6 cellular contexts compared by ENCODE assay signal in the genomic region with DNA sequence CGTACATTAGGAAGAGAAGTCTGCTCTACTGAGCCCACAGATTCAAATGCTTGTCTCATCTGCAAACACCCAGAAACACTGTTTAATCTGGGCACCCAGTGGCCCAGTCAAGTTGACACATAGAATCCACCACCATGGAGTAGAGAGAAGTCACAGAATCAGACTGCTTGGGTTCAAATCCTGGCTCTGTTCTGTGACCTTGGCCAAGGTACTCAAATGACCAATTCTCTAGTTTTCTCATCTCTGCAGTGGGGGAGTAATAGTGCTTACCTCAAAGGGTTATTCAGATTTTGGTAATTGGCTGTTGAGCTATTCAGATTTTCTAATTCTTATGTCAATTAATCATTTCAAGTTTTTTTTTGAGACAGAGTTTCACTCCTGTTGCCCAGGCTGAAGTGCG.
DNase-seq lines count a peak whose midpoint lies in the region; ATAC-seq, FAIRE-seq and TF ChIP-seq lines count a peak whose summit lies in the region.
"Not testable (repeated sequence)": the region's sequence is repeated elsewhere in the genome, so short reads cannot be mapped to it uniquely, and the experiment has no call there.

No MANE protein-coding gene starts in this region.

- FAIRE-seq in bronchial epithelial cell (lab: Jason Lieb, UNC), result peak; percentile 62
- peak; percentile 12 for FAIRE-seq in endothelial cell of umbilical vein (lab: Jason Lieb, UNC)
- FAIRE-seq in HepG2 (lab: Jason Lieb, UNC), result not testable (repeated sequence)

- H3K36me3 Mint-ChIP-seq in activated CD4-positive, alpha-beta T cell treated with anti-CD3 and anti-CD28 coated beads for 36 hours (ENCODE audit: low read depth), result peaks cover 41% of the 10 kb centered on the region
- H3K36me3 Mint-ChIP-seq in stimulated activated effector memory CD8-positive, alpha-beta T cell treated with anti-CD3 and anti-CD28 coated beads, Interleukin-12 subunit alpha, Interleukin-12 subunit beta, amount 100 ng/mL, for 72 hours, result peaks cover 68% of the 10 kb centered on the region

- H4K20me1 ChIP-seq in endothelial cell of umbilical vein (replicated peaks; ENCODE audit: control insufficient read depth, extremely low read depth, insufficient read depth, low read length); hepatocyte (ENCODE audit: insufficient read depth, poor library complexity, severe bottlenecking); HepG2 (ENCODE audit: insufficient read depth, low read length): not testable (repeated sequence)

- H2AFZ ChIP-seq in endothelial cell of umbilical vein (ENCODE audit: low read depth, low read length); hepatocyte; HepG2 (ENCODE audit: low read length): not testable (repeated sequence)

- not testable (repeated sequence) for H3K27me3 ChIP-seq in bronchial epithelial cell (ENCODE audit: control insufficient read depth, insufficient read depth, low read length); endothelial cell of umbilical vein (ENCODE audit: control insufficient read depth in 2 of 2, insufficient read depth in 2 of 2, low read length in 2 of 2); hepatocyte; HepG2 (ENCODE audit: control insufficient read depth in 1 of 2, insufficient read depth in 2 of 2, low read length in 2 of 2)

- H3K9ac ChIP-seq in endothelial cell of umbilical vein (replicated peaks; ENCODE audit: extremely low read depth, insufficient read depth, low read length); HepG2 (ENCODE audit: insufficient read depth, low read depth, low read length): not testable (repeated sequence)

- dilution Hi-C loops in endothelial cell of umbilical vein (cut with MboI; ENCODE audit: extremely low pct_ligation_motif_present, low sequenced_read_pairs), result not testable (repeated sequence)

- intact Hi-C loops in activated CD4-positive, alpha-beta T cell treated with anti-CD3 and anti-CD28 coated beads for 36 hours (cut with DNase I, micrococcal nuclease); endothelial cell of umbilical vein (cut with micrococcal nuclease); HepG2 (cut with micrococcal nuclease; ENCODE audit: unreplicated experiment): not testable (repeated sequence)

- H3K27me3 Mint-ChIP-seq in activated CD4-positive, alpha-beta T cell treated with anti-CD3 and anti-CD28 coated beads for 36 hours, result not testable (repeated sequence)

- not testable (repeated sequence) for H3K36me3 ChIP-seq in bronchial epithelial cell (ENCODE audit: control insufficient read depth, insufficient read depth, low read length); endothelial cell of umbilical vein (ENCODE audit: control insufficient read depth in 2 of 2, extremely low read depth in 1 of 2, insufficient read depth in 2 of 2, low read length in 2 of 2); hepatocyte (replicated peaks; ENCODE audit: insufficient read depth, low read depth); HepG2 (replicated peaks in 1 of 2; ENCODE audit: control insufficient read depth in 1 of 2, insufficient read depth in 2 of 2, low read length in 2 of 2)

- TF ChIP-seq RAD21 in HepG2 (CRISPR knock-in tag; IDR thresholded peaks at IDR 0.05), result not testable (repeated sequence)

- not testable (repeated sequence) for H3K27ac ChIP-seq in endothelial cell of umbilical vein (ENCODE audit: insufficient read depth, low read depth, low read length)
- H3K27ac ChIP-seq in hepatocyte, result peak overlapping the region; percentile 80
- H3K27ac ChIP-seq in HepG2 (ENCODE audit: extremely low read length, insufficient read depth, low read length), result peak overlapping the region; percentile 92

- not testable (repeated sequence) for TF ChIP-seq EP300 in HepG2 (IDR thresholded peaks at IDR 0.05; ENCODE audit: low read depth in 2 of 2, low read length in 2 of 2); HepG2 (CRISPR knock-in tag; IDR thresholded peaks at IDR 0.05; ENCODE audit: borderline replicate concordance)

- H3K4me2 ChIP-seq in endothelial cell of umbilical vein (ENCODE audit: insufficient read depth, low read length); hepatocyte: not testable (repeated sequence)
- H3K4me2 ChIP-seq in HepG2 (ENCODE audit: low read depth, low read length), result peak overlapping the region; percentile 45

- not testable (repeated sequence) for H3K4me3 Mint-ChIP-seq in activated CD4-positive, alpha-beta T cell treated with anti-CD3 and anti-CD28 coated beads for 36 hours; stimulated activated effector memory CD8-positive, alpha-beta T cell treated with anti-CD3 and anti-CD28 coated beads, Interleukin-12 subunit alpha, Interleukin-12 subunit beta, amount 100 ng/mL, for 72 hours

- POLR2A ChIA-PET in activated CD4-positive, alpha-beta T cell treated with anti-CD3 and anti-CD28 coated beads for 36 hours (lab: Charles Lee); endothelial cell of umbilical vein (lab: Charles Lee): not testable (repeated sequence)
- POLR2A ChIA-PET in HepG2 (lab: Yijun Ruan, JAX), result interaction anchor here (0.8 kb wide), 1 partner anchor 40 kb away, joined by 4 read pairs; no protein-coding TSS in a partner anchor

- WGBS in hepatocyte (ENCODE audit: low lambda C conversion rate, missing lambda C conversion rate), result 71% methylated on average over 1 of the region's 2 CpGs
- WGBS in HepG2 (ENCODE audit: low lambda C conversion rate), result no CpG with 5 or more reads among the region's 2 CpGs

- CTCF ChIA-PET in activated CD4-positive, alpha-beta T cell treated with anti-CD3 and anti-CD28 coated beads for 36 hours (lab: Charles Lee); endothelial cell of umbilical vein (lab: Charles Lee); HepG2 (lab: Yijun Ruan, JAX; ENCODE audit: low intra/inter-chr PET ratio, low total read pairs): not testable (repeated sequence)

- H3K4me1 Mint-ChIP-seq in activated CD4-positive, alpha-beta T cell treated with anti-CD3 and anti-CD28 coated beads for 36 hours, result peaks cover 20% of the 10 kb centered on the region
- H3K4me1 Mint-ChIP-seq in stimulated activated effector memory CD8-positive, alpha-beta T cell treated with anti-CD3 and anti-CD28 coated beads, Interleukin-12 subunit alpha, Interleukin-12 subunit beta, amount 100 ng/mL, for 72 hours, result peaks cover 10% of the 10 kb centered on the region

- not testable (repeated sequence) for H3K9me1 ChIP-seq in endothelial cell of umbilical vein (replicated peaks; ENCODE audit: control insufficient read depth, extremely low read depth, insufficient read depth, low read length)

- BruUV-seq in endothelial cell of umbilical vein (replicated peaks; lab: Mats Ljungman, UMichigan); HepG2 (replicated peaks; lab: Mats Ljungman, UMichigan): not testable (repeated sequence)

- H3K9me3 Mint-ChIP-seq in activated CD4-positive, alpha-beta T cell treated with anti-CD3 and anti-CD28 coated beads for 36 hours (ENCODE audit: low read depth); stimulated activated effector memory CD8-positive, alpha-beta T cell treated with anti-CD3 and anti-CD28 coated beads, Interleukin-12 subunit alpha, Interleukin-12 subunit beta, amount 100 ng/mL, for 72 hours: not testable (repeated sequence)

- not testable (repeated sequence) for H3K27ac Mint-ChIP-seq in activated CD4-positive, alpha-beta T cell treated with anti-CD3 and anti-CD28 coated beads for 36 hours; stimulated activated effector memory CD8-positive, alpha-beta T cell treated with anti-CD3 and anti-CD28 coated beads, Interleukin-12 subunit alpha, Interleukin-12 subunit beta, amount 100 ng/mL, for 72 hours

- H3K4me1 ChIP-seq in endothelial cell of umbilical vein (ENCODE audit: control insufficient read depth, extremely low read depth, insufficient read depth, low read length), result not testable (repeated sequence)
- H3K4me1 ChIP-seq in hepatocyte (ENCODE audit: insufficient read depth) (peaks cover 11% of the 10 kb centered on the region), HepG2 (ENCODE audit: insufficient read depth, low read length) (peaks cover 49% of the 10 kb centered on the region)

- not testable (repeated sequence) for H3K9me3 ChIP-seq in endothelial cell of umbilical vein (replicated peaks; ENCODE audit: control insufficient read depth, insufficient read depth, low read length); hepatocyte (ENCODE audit: low read depth); HepG2 (ENCODE audit: low read length)

- TF ChIP-seq POLR2A in endothelial cell of umbilical vein (IDR thresholded peaks at IDR 0.05; ENCODE audit: low read depth, low read length); HepG2 (IDR thresholded peaks at IDR 0.05; ENCODE audit: insufficient read depth in 1 of 2, low read depth in 2 of 2, low read length in 2 of 2): not testable (repeated sequence)

- H3K79me2 ChIP-seq in endothelial cell of umbilical vein (ENCODE audit: control insufficient read depth, insufficient read depth, low read length); hepatocyte; HepG2 (ENCODE audit: insufficient read depth, low read length): not testable (repeated sequence)

- TF ChIP-seq CTCF in bronchial epithelial cell (IDR thresholded peaks at IDR 0.05; ENCODE audit: insufficient read depth, low read length, severe bottlenecking); endothelial cell of umbilical vein (IDR thresholded peaks at IDR 0.05; ENCODE audit: extremely low read depth in 1 of 2, insufficient read depth in 1 of 2, low read depth in 1 of 2, low read length in 2 of 2); hepatocyte (IDR thresholded peaks at IDR 0.05; ENCODE audit: poor library complexity); HepG2 (CRISPR knock-in tag; IDR thresholded peaks at IDR 0.05): not testable (repeated sequence)

- not testable (repeated sequence) for H3K4me3 ChIP-seq in bronchial epithelial cell (ENCODE audit: low read depth, low read length); endothelial cell of umbilical vein (replicated peaks in 1 of 3; ENCODE audit: insufficient read depth in 1 of 3, low read depth in 1 of 3, low read length in 3 of 3); hepatocyte; HepG2 (replicated peaks in 1 of 3; ENCODE audit: insufficient read depth in 1 of 3, low read depth in 2 of 3, low read length in 3 of 3)

- ATAC-seq in activated CD4-positive, alpha-beta T cell treated with anti-CD3 and anti-CD28 coated beads for 36 hours, result peak; percentile 19
- ATAC-seq in HepG2, result not testable (repeated sequence)
- ATAC-seq in stimulated activated effector memory CD8-positive, alpha-beta T cell treated with anti-CD3 and anti-CD28 coated beads, Interleukin-12 subunit alpha, Interleukin-12 subunit beta, amount 100 ng/mL, for 72 hours, result peak; percentile 60

- in situ Hi-C loops in HepG2 (cut with HindIII; ENCODE audit: extremely low pct_ligation_motif_present, low pct_unique_long_range_greater_than_20kb), result not testable (repeated sequence)

- not testable (repeated sequence) for DNase-seq in activated CD4-positive, alpha-beta T cell treated with anti-CD3 and anti-CD28 coated beads for 36 hours; bronchial epithelial cell (ENCODE audit: low read depth); endothelial cell of umbilical vein (ENCODE audit: low read depth, low spot score); hepatocyte (ENCODE audit: low spot score); HepG2 (ENCODE audit: low spot score); stimulated activated effector memory CD8-positive, alpha-beta T cell treated with anti-CD3 and anti-CD28 coated beads, Interleukin-12 subunit alpha, Interleukin-12 subunit beta, amount 100 ng/mL, for 72 hours (ENCODE audit: low spot score in 2 of 2)

- not testable (repeated sequence) for H3K9me2 ChIP-seq in hepatocyte (replicated peaks; ENCODE audit: insufficient read depth)
